ENCODE assay signal across 1 cellular context in genomic region chr6:46655803-46656202, GRCh38.
TF ChIP-seq lines count a peak whose summit lies in the region.

No MANE protein-coding gene starts in this region.

TF ChIP-seq in K562, 482 proteins besides CTCF, POLR2A, EP300 and RAD21:
- TF ChIP-seq TCF15 (CRISPR knock-in tag; IDR thresholded peaks at IDR 0.05) (no peak), MEIS2 (IDR thresholded peaks at IDR 0.05; ENCODE audit: partially characterized antibody) (no peak), HNRNPH1 (optimal IDR thresholded peaks at IDR 0.05; ENCODE audit: low read depth, low read length) (no peak), CTCFL (IDR thresholded peaks at IDR 0.05; ENCODE audit: borderline replicate concordance, insufficient read depth, low read depth, low read length, poor library complexity, severe bottlenecking) (peak; percentile 69), ZNF592 (IDR thresholded peaks at IDR 0.05) (no peak), BACH1 (tag; IDR thresholded peaks at IDR 0.05) (no peak), POU5F1 (IDR thresholded peaks at IDR 0.05; ENCODE audit: borderline replicate concordance, low read depth, low read length, partially characterized antibody) (no peak)
TF ChIP-seq in K562: peak in this region for 1.
